In genomic region chr12:49094104-49094948, GRCh38 we compare ENCODE assay signal across 8 cellular contexts. TPM values are rescaled to one million over a fixed set of nuclear protein-coding genes. Genes with fewer than 3 reads are reported as not detected.
DNase-seq lines count a peak whose midpoint lies in the region; ATAC-seq lines count a peak whose summit lies in the region.

Gene DHH (minus strand): TSS chr12:49094801. CDS start chr12:49094512, 289 bp downstream.

- H3K27me3 ChIP-seq in CD4-positive, CD25-positive, alpha-beta regulatory T cell (ENCODE audit: control insufficient read depth, insufficient read depth, low read length) = peaks cover 25% of the 10 kb centered on the region

- H3K27ac ChIP-seq in CD4-positive, CD25-positive, alpha-beta regulatory T cell (ENCODE audit: insufficient read depth, low read length, poor library complexity, severe bottlenecking) = no peak within 1 kb of the TSS

- no peak within 1 kb of the TSS for H3K27ac Mint-ChIP-seq in CD4-positive, CD25-positive, alpha-beta regulatory T cell
- peak within 1 kb of the TSS in 4 of 6 donors; percentile 27 to 70 (median 66) for H3K27ac Mint-ChIP-seq in naive B cell

- H3K9me3 Mint-ChIP-seq in CD4-positive, CD25-positive, alpha-beta regulatory T cell = peaks cover 0 to 2% (median 0%) of the 10 kb centered on the region in 7 donors
- no peaks in the 10 kb centered on the region for H3K9me3 Mint-ChIP-seq in naive B cell

- no peak within 1 kb of the TSS for H3K4me3 ChIP-seq in CD4-positive, CD25-positive, alpha-beta regulatory T cell (ENCODE audit: low read depth, low read length)

- no peak for ATAC-seq in CD4-positive, CD25-positive, alpha-beta regulatory T cell (ENCODE audit: low read depth in 2 of 2)
- peak; percentile 17 to 24 for ATAC-seq in naive B cell (ENCODE audit: low read depth in 2 of 2)
- no peak for ATAC-seq in HG02623 (IDR thresholded peaks at IDR 0.05; ENCODE audit: unreplicated experiment)
- no peak for ATAC-seq in GM18498 (IDR thresholded peaks at IDR 0.05; ENCODE audit: unreplicated experiment)

- no peaks in the 10 kb centered on the region for H3K9me3 ChIP-seq in CD4-positive, CD25-positive, alpha-beta regulatory T cell (ENCODE audit: control insufficient read depth in 2 of 2, low read length in 2 of 2)

- peaks cover 23% of the 10 kb centered on the region for H3K36me3 ChIP-seq in CD4-positive, CD25-positive, alpha-beta regulatory T cell (ENCODE audit: control insufficient read depth, insufficient read depth, low read length)

- H3K4me1 Mint-ChIP-seq in CD4-positive, CD25-positive, alpha-beta regulatory T cell = peaks cover 5 to 50% (median 34%) of the 10 kb centered on the region in 4 donors
- peaks cover 32 to 48% (median 45%) of the 10 kb centered on the region in 3 donors for H3K4me1 Mint-ChIP-seq in naive B cell

- H3K36me3 Mint-ChIP-seq in CD4-positive, CD25-positive, alpha-beta regulatory T cell = peaks cover 24% of the 10 kb centered on the region
- peaks cover 0 to 16% of the 10 kb centered on the region in 2 donors for H3K36me3 Mint-ChIP-seq in naive B cell

- DNase-seq in CD4-positive, CD25-positive, alpha-beta regulatory T cell = no peak
- peak; percentile 16 for DNase-seq in NCI-H146 treated with DMSO at 0.1 percent for 48 hours (lab: John Stamatoyannopoulos, UW; ENCODE audit: unreplicated experiment)
- DNase-seq in cerebellar cortex (ENCODE audit: low spot score) = peak; percentile 25
- no peak for DNase-seq in naive B cell
- DNase-seq in Kasumi-1 (lab: John Stamatoyannopoulos, UW) = no peak
- no peak for DNase-seq in DMS153 (lab: John Stamatoyannopoulos, UW)

- H3K4me3 Mint-ChIP-seq in CD4-positive, CD25-positive, alpha-beta regulatory T cell = peak within 1 kb of the TSS; percentile 15 to 92 (median 40)
- H3K4me3 Mint-ChIP-seq in naive B cell = peak within 1 kb of the TSS; percentile 15 to 81 (median 44)

- peaks cover 69% of the 10 kb centered on the region for H3K27me3 Mint-ChIP-seq in CD4-positive, CD25-positive, alpha-beta regulatory T cell
- H3K27me3 Mint-ChIP-seq in naive B cell = peaks cover 44 to 57% (median 54%) of the 10 kb centered on the region in 3 donors

- peaks cover 47% of the 10 kb centered on the region for H3K4me1 ChIP-seq in CD4-positive, CD25-positive, alpha-beta regulatory T cell (ENCODE audit: control insufficient read depth, insufficient read depth, low read length, poor library complexity, severe bottlenecking)

RNA-seq across cellular contexts. Expression of gene DHH, which starts in this region (rescaled TPM):
- 0.27 TPM for total RNA-seq in CD4-positive, CD25-positive, alpha-beta regulatory T cell
- not detected for polyA plus RNA-seq in CD4-positive, CD25-positive, alpha-beta regulatory T cell
- not detected for polyA plus RNA-seq in naive B cell (ENCODE audit: low read depth in 6 of 6)

Comparison
In these comparisons a context has a peak if more than half of its experiments do, and no peak if none do; other contexts are left out.
1. Peak in ATAC-seq in naive B cell; RNA of the gene not detected or under 1 TPM.
2. DNase-seq: peak in NCI-H146 treated with DMSO at 0.1 percent for 48 hours (single experiment) and cerebellar cortex (single experiment); none in CD4-positive, CD25-positive, alpha-beta regulatory T cell (0 of 3), naive B cell (single experiment), Kasumi-1 (0 of 2) and DMS153 (single experiment).
3. H3K27ac Mint-ChIP-seq: peak in naive B cell (4 of 6); none in CD4-positive, CD25-positive, alpha-beta regulatory T cell (0 of 3).